Comparison of ENCODE assay signal across 30 cellular contexts in genomic region chrX:21427086-21427485, GRCh38. TPM values are rescaled to one million over a fixed set of nuclear protein-coding genes. Genes with fewer than 3 reads are reported as not detected.
"Had no signal": no experiment of that assay in that cellular context is flagged by ENCODE, and none has a peak within 500 bp of the region (broad histone marks: within the 10 kb centered on the region; RNA-seq: fewer than 3 reads in every experiment).

No MANE protein-coding gene starts in this region.

- H3K4me2 ChIP-seq: neural progenitor cell, smooth muscle cell had no signal

- H3K27ac ChIP-seq: neural progenitor cell, ovary, parathyroid adenoma, psoas muscle, skin epidermis, spleen, suprapubic skin, testis, tibial artery, transverse colon, upper lobe of right lung, uterus had no signal

- H3K9ac ChIP-seq: neural progenitor cell, parathyroid adenoma had no signal

- H3K4me1 Mint-ChIP-seq: natural killer cell; nephron; neural progenitor cell; stimulated activated naive CD8-positive, alpha-beta T cell treated with anti-CD3 and anti-CD28 coated beads, Interleukin-15, amount 100 ng/mL, for 72 hours had no signal

- H3K27me3 ChIP-seq: neural progenitor cell, ovary, spleen, suprapubic skin, testis, tibial artery, transverse colon, upper lobe of right lung, uterus had no signal

- ATAC-seq: naive thymus-derived CD4-positive, alpha-beta T cell; natural killer cell; psoas muscle; right cardiac atrium; sciatic nerve; stimulated activated naive CD8-positive, alpha-beta T cell treated with anti-CD3 and anti-CD28 coated beads, Interleukin-15, amount 100 ng/mL, for 72 hours; stimulated activated naive CD8-positive, alpha-beta T cell treated with anti-CD3 and anti-CD28 coated beads, Interleukin-15, Interleukin-2, amounts not matched to agents 100 U/mL and 50 U/mL, for 24 hours; upper lobe of right lung had no signal

- H3K9me3 ChIP-seq: ovary, psoas muscle, spleen, suprapubic skin, testis, tibial artery, transverse colon, upper lobe of right lung, uterus had no signal

- H3K9me3 Mint-ChIP-seq: nephron; neural progenitor cell; stimulated activated naive CD8-positive, alpha-beta T cell treated with anti-CD3 and anti-CD28 coated beads, Interleukin-15, amount 100 ng/mL, for 72 hours; type B pancreatic cell had no signal

- H3K4me3 Mint-ChIP-seq: natural killer cell; nephron; neural progenitor cell; stimulated activated naive CD8-positive, alpha-beta T cell treated with anti-CD3 and anti-CD28 coated beads, Interleukin-15, amount 100 ng/mL, for 72 hours; type B pancreatic cell had no signal

- H3K4me1 ChIP-seq: neural progenitor cell, parathyroid adenoma, psoas muscle, spleen, suprapubic skin, testis, tibial artery, transverse colon, upper lobe of right lung, uterus had no signal

- H3K36me3 ChIP-seq: neural progenitor cell, ovary, spleen, suprapubic skin, tibial artery, transverse colon, upper lobe of right lung, uterus had no signal

- H3K27me3 Mint-ChIP-seq: naive thymus-derived CD4-positive, alpha-beta T cell; progenitor cell of endocrine pancreas; stimulated activated naive CD8-positive, alpha-beta T cell treated with anti-CD3 and anti-CD28 coated beads, Interleukin-15, amount 100 ng/mL, for 72 hours; type B pancreatic cell had no signal

- H3K36me3 Mint-ChIP-seq: natural killer cell, type B pancreatic cell had no signal

- H3K27ac Mint-ChIP-seq: natural killer cell; nephron; neural progenitor cell; progenitor cell of endocrine pancreas; stimulated activated naive CD8-positive, alpha-beta T cell treated with anti-CD3 and anti-CD28 coated beads, Interleukin-15, amount 100 ng/mL, for 72 hours; type B pancreatic cell had no signal

- DNase-seq: naive thymus-derived CD4-positive, alpha-beta T cell; natural killer cell; occipital lobe; ovary; psoas muscle; right cardiac atrium; spleen; stimulated activated CD4-positive, alpha-beta T cell treated with anti-CD3 and anti-CD28 coated beads, Interleukin-12 subunit alpha, Interleukin-12 subunit beta, amount 100 ng/mL, for 4 hours; stimulated activated CD4-positive, alpha-beta T cell treated with anti-CD3 and anti-CD28 coated beads, Interleukin-1b, Interleukin-23, amount 100 ng/mL, for 48 hours; stimulated activated CD4-positive, alpha-beta T cell treated with anti-CD3 and anti-CD28 coated beads, Interleukin-4, amount 100 ng/mL, for 1 hour; stimulated activated CD4-positive, alpha-beta T cell treated with anti-CD3 and anti-CD28 coated beads, Interleukin-4, amount 100 ng/mL, for 4 hours; stimulated activated CD8-positive, alpha-beta memory T cell treated with anti-CD3 and anti-CD28 coated beads, Interleukin-4, amount 100 ng/mL, for 48 hours; stimulated activated naive CD4-positive, alpha-beta T cell; stimulated activated naive CD8-positive, alpha-beta T cell treated with anti-CD3 and anti-CD28 coated beads, Interleukin-15, amount 100 ng/mL, for 72 hours; stimulated activated naive CD8-positive, alpha-beta T cell treated with anti-CD3 and anti-CD28 coated beads, Interleukin-15, Interleukin-2, amounts not matched to agents 100 U/mL and 50 U/mL, for 24 hours; substantia nigra; testis; tibial artery; transverse colon; upper lobe of right lung; uterus had no signal

- H3K4me3 ChIP-seq: neural progenitor cell, ovary, psoas muscle, skin epidermis, smooth muscle cell, spleen, suprapubic skin, testis, tibial artery, transverse colon, upper lobe of right lung, uterus had no signal

- H3K79me2 ChIP-seq: parathyroid adenoma had no signal

- H2AFZ ChIP-seq: neural progenitor cell, parathyroid adenoma had no signal

RNA-seq across cellular contexts. Expression of gene CNKSR2, which starts 52.9 kb away (rescaled TPM):
- polyA plus RNA-seq: smooth muscle cell had no signal
